1 cellular context compared by ENCODE assay signal in the genomic region with DNA sequence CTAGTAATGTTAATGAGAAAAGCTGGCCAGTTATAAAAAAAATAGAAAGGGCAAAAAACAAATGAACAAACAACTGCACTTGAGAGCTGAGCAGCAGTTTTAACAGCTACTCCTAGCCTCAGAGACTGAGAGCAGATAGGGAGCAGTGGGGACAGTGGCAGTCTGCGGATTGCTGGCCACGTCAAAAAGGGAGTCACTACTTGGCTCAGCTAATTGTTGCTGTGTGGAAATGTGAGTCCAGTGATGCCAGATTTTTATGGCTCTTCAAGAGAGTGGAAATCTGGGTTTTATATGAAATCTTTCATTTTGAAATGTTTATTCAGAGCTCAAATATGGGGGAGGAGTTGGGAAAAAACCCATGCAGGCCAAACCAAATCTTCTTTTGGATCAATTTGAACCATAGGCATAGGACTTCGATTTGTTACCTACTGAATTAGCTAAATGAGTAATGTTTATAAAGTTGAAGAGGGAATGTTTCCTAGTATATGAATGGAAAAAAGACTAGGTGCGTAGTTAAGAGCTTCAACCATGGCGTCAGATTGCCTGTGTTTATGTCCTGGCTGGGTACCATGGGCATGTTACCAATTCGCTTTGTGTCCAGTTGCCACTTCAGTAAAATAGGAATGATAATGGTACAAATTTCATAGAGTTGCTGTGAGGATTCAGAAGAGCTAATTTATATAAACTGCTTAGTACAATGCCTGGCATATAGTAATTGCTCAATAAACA.
TF ChIP-seq lines count a peak whose summit lies in the region.

No MANE protein-coding gene starts in this region.

TF ChIP-seq in WTC11, 78 proteins besides CTCF, POLR2A, EP300 and RAD21 (continued from another document):
- TF ChIP-seq ZNF671 (CRISPR knock-in tag; IDR thresholded peaks at IDR 0.05) = no peak
- no peak for TF ChIP-seq SP1 (CRISPR knock-in tag; conservative IDR thresholded peaks at IDR 0.05)
- no peak for TF ChIP-seq MXD4 (CRISPR knock-in tag; IDR thresholded peaks at IDR 0.05; ENCODE audit: borderline replicate concordance)
- TF ChIP-seq ZNF219 (CRISPR knock-in tag; IDR thresholded peaks at IDR 0.05; ENCODE audit: borderline replicate concordance) = no peak
- no peak for TF ChIP-seq ZNF317 (CRISPR knock-in tag; IDR thresholded peaks at IDR 0.05; ENCODE audit: borderline replicate concordance, low read depth)
- no peak for TF ChIP-seq ZNF423 (CRISPR knock-in tag; IDR thresholded peaks at IDR 0.05)
- TF ChIP-seq, protein P1, sequence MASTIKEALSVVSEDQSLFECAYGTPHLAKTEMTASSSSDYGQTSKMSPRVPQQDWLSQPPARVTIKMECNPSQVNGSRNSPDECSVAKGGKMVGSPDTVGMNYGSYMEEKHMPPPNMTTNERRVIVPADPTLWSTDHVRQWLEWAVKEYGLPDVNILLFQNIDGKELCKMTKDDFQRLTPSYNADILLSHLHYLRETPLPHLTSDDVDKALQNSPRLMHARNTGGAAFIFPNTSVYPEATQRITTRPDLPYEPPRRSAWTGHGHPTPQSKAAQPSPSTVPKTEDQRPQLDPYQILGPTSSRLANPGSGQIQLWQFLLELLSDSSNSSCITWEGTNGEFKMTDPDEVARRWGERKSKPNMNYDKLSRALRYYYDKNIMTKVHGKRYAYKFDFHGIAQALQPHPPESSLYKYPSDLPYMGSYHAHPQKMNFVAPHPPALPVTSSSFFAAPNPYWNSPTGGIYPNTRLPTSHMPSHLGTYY (CRISPR knock-in tag; IDR thresholded peaks at IDR 0.05) = no peak
- no peak for TF ChIP-seq NFYB (CRISPR knock-in tag; conservative IDR thresholded peaks at IDR 0.05; ENCODE audit: low read depth)
